ENCODE assay signal across 24 cellular contexts in genomic region chr14:70152081-70152480, GRCh38. TPM values are rescaled to one million over a fixed set of nuclear protein-coding genes. Genes with fewer than 3 reads are reported as not detected.
DNase-seq lines count a peak whose midpoint lies in the region; ATAC-seq and TF ChIP-seq lines count a peak whose summit lies in the region.
"Had no signal": no experiment of that assay in that cellular context is flagged by ENCODE, and none has a peak within 500 bp of the region (broad histone marks: within the 10 kb centered on the region; RNA-seq: fewer than 3 reads in every experiment).

No MANE protein-coding gene starts in this region.

- H3K4me3 Mint-ChIP-seq in neural progenitor cell (no peak overlapping the region), H9 (no peak overlapping the region)
- H3K4me3 Mint-ChIP-seq: CD14-positive monocyte; CD4-positive, alpha-beta memory T cell; CD4-positive, CD25-positive, alpha-beta regulatory T cell; CD8-positive, alpha-beta memory T cell had no signal

- ATAC-seq in HG03439 (IDR thresholded peaks at IDR 0.05; ENCODE audit: unreplicated experiment) = no peak
- ATAC-seq: GM12878 had no signal

- H4K5ac ChIP-seq in H9 (ENCODE audit: insufficient read length, low read depth, low read length) = no peak overlapping the region

- TF ChIP-seq CTCF in neural progenitor cell (IDR thresholded peaks at IDR 0.05) (no peak), H9 (conservative IDR thresholded peaks at IDR 0.05) (no peak)

- no peak overlapping the region for H4K8ac ChIP-seq in H9 (replicated peaks; ENCODE audit: insufficient read length, low read depth, low read length)

- peak in 32 of 42 donors; percentile 2 to 77 (median 28) for DNase-seq in head of caudate nucleus
- no peak for DNase-seq in neural progenitor cell (ENCODE audit: low spot score)
- DNase-seq in H9 = no peak
- DNase-seq in NCI-H446 treated with DMSO at 0.1 percent for 48 hours (lab: John Stamatoyannopoulos, UW) = no peak
- DNase-seq: 8988T; ACHN; C1 segment of cervical spinal cord; CD4-positive, alpha-beta memory T cell; CD4-positive, CD25-positive, alpha-beta regulatory T cell; CD8-positive, alpha-beta memory T cell; DMS 273 treated with DMSO at 0.1 percent for 48 hours; DMS153; DMS53; DMS79; DND-41; EL; GDM1 had no signal

- H3K27me3 ChIP-seq in neural progenitor cell (peaks cover 27% of the 10 kb centered on the region), H9 (ENCODE audit: insufficient read depth, low read length) (no peaks in the 10 kb centered on the region)
- H3K27me3 ChIP-seq: BLaER1 had no signal

- intact Hi-C loops in head of caudate nucleus (cut with DNase I) = no loop called here

- H3K9me3 Mint-ChIP-seq in neural progenitor cell (no peaks in the 10 kb centered on the region), H9 (no peaks in the 10 kb centered on the region)
- H3K9me3 Mint-ChIP-seq: CD4-positive, alpha-beta memory T cell; CD8-positive, alpha-beta memory T cell had no signal

- H2AFZ ChIP-seq in neural progenitor cell (replicated peaks) (no peak overlapping the region), H9 (ENCODE audit: low read length) (no peak overlapping the region)

- H3K23ac ChIP-seq in H9 (ENCODE audit: insufficient read length, low read depth, low read length) = no peak overlapping the region

- no peak overlapping the region for H4K91ac ChIP-seq in H9 (ENCODE audit: insufficient read length, low read depth, low read length)

- no peak overlapping the region for H3K18ac ChIP-seq in H9 (ENCODE audit: insufficient read length, low read depth, low read length)

- H3K4me2 ChIP-seq in neural progenitor cell = no peak overlapping the region
- H3K4me2 ChIP-seq in H9 (ENCODE audit: insufficient read depth, insufficient read length, low read length) = no peak overlapping the region
- H3K4me2 ChIP-seq: BLaER1 had no signal

- no peak overlapping the region for H3K9ac ChIP-seq in neural progenitor cell
- H3K9ac ChIP-seq in H9 (ENCODE audit: extremely low read depth, insufficient read length, low read length) = no peak overlapping the region
- H3K9ac ChIP-seq: BLaER1 had no signal

- no peak overlapping the region for H2BK15ac ChIP-seq in H9 (ENCODE audit: low read depth, low read length)

- peak overlapping the region; percentile 2 for H3K27ac Mint-ChIP-seq in neural progenitor cell
- no peak overlapping the region for H3K27ac Mint-ChIP-seq in H9
- H3K27ac Mint-ChIP-seq: CD14-positive monocyte; CD4-positive, CD25-positive, alpha-beta regulatory T cell had no signal

- H3K36me3 Mint-ChIP-seq in neural progenitor cell = no peaks in the 10 kb centered on the region
- no peaks in the 10 kb centered on the region for H3K36me3 Mint-ChIP-seq in H9 (ENCODE audit: insufficient read depth in 1 of 3, low read depth in 3 of 3)
- H3K36me3 Mint-ChIP-seq: CD14-positive monocyte; CD4-positive, alpha-beta memory T cell; CD4-positive, CD25-positive, alpha-beta regulatory T cell; CD8-positive, alpha-beta memory T cell had no signal

- H3K27ac ChIP-seq in neural progenitor cell (no peak overlapping the region), H9 (ENCODE audit: insufficient read length, low read depth, low read length) (no peak overlapping the region)
- H3K27ac ChIP-seq: BLaER1 had no signal

- no peak overlapping the region for H3K4me3 ChIP-seq in neural progenitor cell
- H3K4me3 ChIP-seq: BLaER1, GM12878 had no signal

- no peak overlapping the region for H2BK120ac ChIP-seq in H9 (ENCODE audit: low read depth, low read length, poor library complexity, severe bottlenecking)

- H3K56ac ChIP-seq in H9 (ENCODE audit: insufficient read length, low read depth, low read length) = no peak overlapping the region

- no peak overlapping the region for H2BK12ac ChIP-seq in H9 (ENCODE audit: insufficient read length, low read depth, low read length)

- no peak overlapping the region for H3K14ac ChIP-seq in H9 (ENCODE audit: insufficient read depth, low read length)

- H3K23me2 ChIP-seq in H9 (ENCODE audit: insufficient read length, low read depth, low read length, poor library complexity, severe bottlenecking) = no peaks in the 10 kb centered on the region

- H4K20me1 ChIP-seq in neural progenitor cell (ENCODE audit: low read depth) (no peaks in the 10 kb centered on the region), H9 (ENCODE audit: control insufficient read depth, insufficient read depth, insufficient read length) (no peaks in the 10 kb centered on the region)
- H4K20me1 ChIP-seq: BLaER1 had no signal

- H3K36me3 ChIP-seq in neural progenitor cell = no peaks in the 10 kb centered on the region
- H3K36me3 ChIP-seq: BE2C, BLaER1 had no signal

- no peak overlapping the region for H3K4ac ChIP-seq in H9 (ENCODE audit: low read depth, low read length)

- H3K4me1 Mint-ChIP-seq in neural progenitor cell = peaks cover 16% of the 10 kb centered on the region
- H3K4me1 Mint-ChIP-seq in H9 = peaks cover 4 to 10% of the 10 kb centered on the region in 2 experiments
- H3K4me1 Mint-ChIP-seq: CD14-positive monocyte; CD4-positive, alpha-beta memory T cell; CD8-positive, alpha-beta memory T cell had no signal

- no peaks in the 10 kb centered on the region for H3K79me2 ChIP-seq in neural progenitor cell (ENCODE audit: low read depth)
- no peaks in the 10 kb centered on the region for H3K79me2 ChIP-seq in H9 (ENCODE audit: insufficient read depth, low read length)

- H3T11ph ChIP-seq in H9 (ENCODE audit: low read length) = no peak overlapping the region

- H3K9me3 ChIP-seq in neural progenitor cell (ENCODE audit: low read depth) = no peaks in the 10 kb centered on the region
- H3K9me3 ChIP-seq in H9 (ENCODE audit: control insufficient read depth, low read depth, low read length) = no peaks in the 10 kb centered on the region
- H3K9me3 ChIP-seq: BE2C, BLaER1 had no signal

- H2AK5ac ChIP-seq in H9 (ENCODE audit: insufficient read length, low read length) = no peak overlapping the region

- H2BK20ac ChIP-seq in H9 (ENCODE audit: low read depth, low read length, poor library complexity, severe bottlenecking) = no peak overlapping the region

- H3K4me1 ChIP-seq in neural progenitor cell (peaks cover 24% of the 10 kb centered on the region), H9 (ENCODE audit: insufficient read depth, low read length) (no peaks in the 10 kb centered on the region)
- H3K4me1 ChIP-seq: BE2C, BLaER1 had no signal

- H3F3A ChIP-seq in neural progenitor cell (ENCODE audit: low read depth) = peaks cover 8% of the 10 kb centered on the region

- H2BK5ac ChIP-seq in H9 (ENCODE audit: insufficient read length, low read length) = no peak overlapping the region

- H3K27me3 Mint-ChIP-seq in neural progenitor cell (ENCODE audit: insufficient read depth, low read depth) = peaks cover 4% of the 10 kb centered on the region
- peaks cover under 1% of the 10 kb centered on the region; the same call in 1 of the 2 replicates for H3K27me3 Mint-ChIP-seq in H9 (ENCODE audit: low read depth)

- WGBS in H9 (ENCODE audit: extremely low coverage, insufficient read length, low lambda C conversion rate) = no CpG with 5 or more reads among the region's 3 CpGs

- H3K79me1 ChIP-seq in H9 (ENCODE audit: insufficient read depth, low read depth, low read length, poor library complexity, severe bottlenecking) = no peaks in the 10 kb centered on the region

RNA-seq across cellular contexts. Expression of gene SLC8A3, which starts 36.7 kb away (rescaled TPM):
- total RNA-seq in neural progenitor cell (ENCODE audit: low replicate concordance) (0.24 and 0.71 TPM in 2 replicates), H9 (2021) (0.07 and 0.13 TPM in 2 replicates)
- total RNA-seq: A673; CD4-positive, alpha-beta memory T cell; G401 had no signal

Comparison
In these comparisons a context has a peak if more than half of its experiments do, and no peak if none do; other contexts are left out.
1. DNase-seq: peak in head of caudate nucleus (32 of 42); none in neural progenitor cell (single experiment), H9 (single experiment) and NCI-H446 treated with DMSO at 0.1 percent for 48 hours (single experiment).